9 cellular contexts compared by ENCODE assay signal in the genomic region with DNA sequence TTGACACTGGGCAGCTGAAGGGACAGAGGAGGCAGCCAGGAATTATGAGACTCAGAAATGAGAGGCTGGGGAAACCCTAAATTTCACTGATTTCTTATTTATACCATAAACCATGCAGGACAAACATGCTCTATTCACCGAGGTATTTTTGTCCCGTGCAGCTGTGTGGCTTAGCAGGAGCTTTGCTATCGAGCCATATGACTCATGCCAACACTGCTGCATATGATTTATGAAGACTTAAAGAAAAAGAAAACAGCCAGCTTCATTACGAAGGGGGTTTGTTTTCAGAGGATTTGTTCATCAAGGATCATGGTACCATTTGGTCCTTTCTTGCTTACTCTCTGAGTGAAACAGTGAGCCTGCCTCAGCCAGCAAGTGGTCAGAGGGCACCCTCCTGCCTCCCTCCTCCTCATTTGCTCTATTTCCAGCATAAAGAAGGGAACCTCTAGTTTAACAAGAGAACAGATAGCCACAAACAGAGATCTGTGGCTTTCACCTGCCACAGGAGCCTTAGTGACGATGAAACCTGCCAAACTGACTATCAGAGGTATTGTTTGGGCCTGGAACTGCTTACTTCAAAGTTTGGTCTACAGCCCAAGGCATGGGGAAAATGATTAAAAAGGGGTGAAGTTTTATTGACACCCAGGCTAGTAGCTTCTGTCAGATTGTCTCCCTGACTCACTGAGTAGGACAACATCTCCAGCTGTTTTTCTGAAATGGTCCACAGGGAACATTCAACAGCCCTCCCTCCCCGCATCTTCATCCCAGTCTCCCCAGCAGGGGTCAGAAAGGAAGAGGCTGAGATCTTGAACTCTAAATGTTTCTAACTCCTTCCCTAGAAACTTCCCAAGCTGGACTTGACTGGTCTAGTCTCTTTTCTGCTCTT.
DNase-seq lines count a peak whose midpoint lies in the region; ATAC-seq, FAIRE-seq and TF ChIP-seq lines count a peak whose summit lies in the region.
"Had no signal": no experiment of that assay in that cellular context is flagged by ENCODE, and none has a peak within 500 bp of the region (broad histone marks: within the 10 kb centered on the region; RNA-seq: fewer than 3 reads in every experiment).

No MANE protein-coding gene starts in this region.

- no peak for ATAC-seq in GM19463 (IDR thresholded peaks at IDR 0.05; ENCODE audit: unreplicated experiment)
- ATAC-seq in heart right ventricle: no peak
- no peak for ATAC-seq in GM19467 (IDR thresholded peaks at IDR 0.05; ENCODE audit: unreplicated experiment)

- no peak overlapping the region for H3K4me3 Mint-ChIP-seq in activated naive CD8-positive, alpha-beta T cell treated with anti-CD3 and anti-CD28 coated beads for 36 hours
- H3K4me3 Mint-ChIP-seq in type B pancreatic cell: no peak overlapping the region

- peaks cover 15% of the 10 kb centered on the region for H3K4me1 Mint-ChIP-seq in activated naive CD8-positive, alpha-beta T cell treated with anti-CD3 and anti-CD28 coated beads for 36 hours
- peaks cover 36% of the 10 kb centered on the region for H3K4me1 Mint-ChIP-seq in type B pancreatic cell (ENCODE audit: unreplicated experiment)

- no peaks in the 10 kb centered on the region for H3K36me3 Mint-ChIP-seq in activated naive CD8-positive, alpha-beta T cell treated with anti-CD3 and anti-CD28 coated beads for 36 hours
- H3K36me3 Mint-ChIP-seq in type B pancreatic cell: no peaks in the 10 kb centered on the region

- peak overlapping the region; percentile 78 for H3K27ac Mint-ChIP-seq in activated naive CD8-positive, alpha-beta T cell treated with anti-CD3 and anti-CD28 coated beads for 36 hours
- H3K27ac Mint-ChIP-seq in type B pancreatic cell: no peak overlapping the region

- peaks cover 5% of the 10 kb centered on the region for H3K27me3 Mint-ChIP-seq in activated naive CD8-positive, alpha-beta T cell treated with anti-CD3 and anti-CD28 coated beads for 36 hours
- no peaks in the 10 kb centered on the region for H3K27me3 Mint-ChIP-seq in type B pancreatic cell

- 72 to 80% methylated on average over 6 of the region's 6 CpGs for WGBS in heart right ventricle, 2 donors

- H3K36me3 ChIP-seq in heart right ventricle: no peaks in the 10 kb centered on the region

- H3K9me3 Mint-ChIP-seq in activated naive CD8-positive, alpha-beta T cell treated with anti-CD3 and anti-CD28 coated beads for 36 hours: no peaks in the 10 kb centered on the region
- no peaks in the 10 kb centered on the region for H3K9me3 Mint-ChIP-seq in type B pancreatic cell

- TF ChIP-seq CTCF in type B pancreatic cell (conservative IDR thresholded peaks at IDR 0.05): no peak
- no peak for TF ChIP-seq CTCF in heart right ventricle (IDR thresholded peaks at IDR 0.05)

- H3K27me3 ChIP-seq in heart right ventricle: no peaks in the 10 kb centered on the region

- no peak overlapping the region for H3K4me3 ChIP-seq in heart right ventricle

- DNase-seq in AG08395 (ENCODE audit: low spot score) (peak; percentile 49), HTR-8/SVneo (ENCODE audit: insufficient read length, low spot score) (peak; percentile 60), kidney glomerular epithelial cell (lab: John Stamatoyannopoulos, UW) (peak; percentile 33), type B pancreatic cell (ENCODE audit: extremely low spot score, unreplicated experiment) (no peak), heart right ventricle (no peak)
- no peak for DNase-seq in activated naive CD8-positive, alpha-beta T cell treated with anti-CD3 and anti-CD28 coated beads for 36 hours
- DNase-seq: OCI-M1 had no signal

- intact Hi-C loops in heart right ventricle (cut with DNase I): no loop called here

- H3K4me1 ChIP-seq in heart right ventricle: peaks cover 10 to 30% (median 27%) of the 10 kb centered on the region in 9 donors

- H3K9me3 ChIP-seq in heart right ventricle: no peaks in the 10 kb centered on the region

- no peak overlapping the region for H3K27ac ChIP-seq in heart right ventricle

- peak; percentile 88 for FAIRE-seq in HTR-8/SVneo (lab: Jason Lieb, UNC)

Comparison
In these comparisons a context has a peak if more than half of its experiments do, and no peak if none do; other contexts are left out.
1. DNase-seq: peak in AG08395 (single experiment), HTR-8/SVneo (single experiment) and kidney glomerular epithelial cell (single experiment); none in activated naive CD8-positive, alpha-beta T cell treated with anti-CD3 and anti-CD28 coated beads for 36 hours (single experiment), type B pancreatic cell (single experiment) and heart right ventricle (0 of 2).